ENCODE assay signal across 9 cellular contexts in genomic region chr2:218168635-218169462, GRCh38. TPM values are rescaled to one million over a fixed set of nuclear protein-coding genes. Genes with fewer than 3 reads are reported as not detected.
DNase-seq lines count a peak whose midpoint lies in the region; TF ChIP-seq lines count a peak whose summit lies in the region.
"Had no signal": no experiment of that assay in that cellular context is flagged by ENCODE, and none has a peak within 500 bp of the region (broad histone marks: within the 10 kb centered on the region; RNA-seq: fewer than 3 reads in every experiment).

No MANE protein-coding gene starts in this region.

- in situ Hi-C loops in GM13977 (cut with MboI; ENCODE audit: low pct_unique_long_range_greater_than_20kb, low sequenced_read_pairs, unreplicated experiment), result no loop called here

- DNase-seq in AG08395 (ENCODE audit: low spot score) (peak; percentile 36), GM13977 (ENCODE audit: low spot score) (peak; percentile 70), NCI-H1105 (lab: John Stamatoyannopoulos, UW) (peak; percentile 0), dermis blood vessel endothelial cell (peak; percentile 71), myocyte (ENCODE audit: low read depth) (peak; percentile 44), amniotic stem cell (lab: John Stamatoyannopoulos, UW) (no peak)
- peak; percentile 39 for DNase-seq in activated CD4-positive, alpha-beta T cell treated with anti-CD3 and anti-CD28 coated beads for 1 hour
- DNase-seq in stimulated activated naive CD4-positive, alpha-beta T cell treated with Interleukin-2 at 50 U/mL for 16 hours (lab: John Stamatoyannopoulos, UW), result peak; percentile 43

- TF ChIP-seq CTCF in GM13977 (IDR thresholded peaks at IDR 0.05; ENCODE audit: extremely low read depth, insufficient read depth, missing control alignments), result peak; percentile 75

RNA-seq across cellular contexts. Expression of gene CXCR1, which starts 2.1 kb away (rescaled TPM):
- not detected in 2 replicates for total RNA-seq in dermis blood vessel endothelial cell
- not detected in 2 replicates for total RNA-seq in myocyte
- polyA plus RNA-seq in myocyte (2012), result not detected
- total RNA-seq: pulmonary artery endothelial cell had no signal

RNA-seq across cellular contexts. Expression of gene CXCR2, which starts 43.0 kb away (rescaled TPM):
- total RNA-seq in dermis blood vessel endothelial cell (not detected in 2 replicates), myocyte (not detected in 2 replicates)
- polyA plus RNA-seq in myocyte (2012), result not detected
- total RNA-seq: pulmonary artery endothelial cell had no signal

RNA-seq across cellular contexts. Expression of gene ARPC2, which starts 48.1 kb away (rescaled TPM):
- total RNA-seq in dermis blood vessel endothelial cell (278 and 352 TPM in 2 replicates), myocyte (237 and 270 TPM in 2 replicates)
- polyA plus RNA-seq in myocyte (2012), result 392 TPM
